ENCODE assay signal across 30 cellular contexts in the genomic region with DNA sequence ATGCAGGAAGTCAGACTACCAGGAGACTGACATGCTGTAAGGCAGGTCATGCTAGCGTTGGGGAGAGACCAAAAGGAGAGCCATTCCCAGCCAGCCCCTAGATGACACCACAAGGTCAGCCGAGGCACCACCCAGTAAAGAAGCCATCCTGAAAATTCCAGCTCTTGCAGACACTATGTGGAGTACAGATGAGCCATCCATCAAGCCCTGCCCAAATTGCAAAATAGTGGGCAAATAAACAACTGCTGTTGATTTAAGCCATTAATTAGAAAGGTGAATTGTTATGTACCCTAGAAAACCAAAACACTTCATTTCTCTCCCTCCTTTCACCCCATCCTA.
"Had no signal": no experiment of that assay in that cellular context is flagged by ENCODE, and none has a peak within 500 bp of the region (broad histone marks: within the 10 kb centered on the region; RNA-seq: fewer than 3 reads in every experiment).

No MANE protein-coding gene starts in this region.

- H3K27me3 ChIP-seq: body of pancreas, Peyer's patch had no signal

- DNase-seq: activated CD4-positive, alpha-beta memory T cell treated with anti-CD3 and anti-CD28 coated beads for 36 hours; activated CD4-positive, alpha-beta T cell treated with anti-CD3 and anti-CD28 coated beads, Interleukin-2, amount 10 ng/mL, durations not matched to agents 7 days and 5 days; activated CD4-positive, CD25-positive, alpha-beta regulatory T cell treated with anti-CD3 and anti-CD28 coated beads, Interleukin-2, amount 50 U/mL, for 72 hours; activated CD8-positive, alpha-beta memory T cell treated with anti-CD3 and anti-CD28 coated beads for 24 hours; activated T-cell treated with anti-CD3 and anti-CD28 coated beads for 4 hours; activated T-cell treated with anti-CD3 and anti-CD28 coated beads, Interleukin-2, amount 50 U/mL, for 72 hours; aorta; body of pancreas; Karpas-422; MM.1S; NCI-H1105; NCI-H1436; NCI-H1694 treated with DMSO at 0.1 percent for 48 hours; NCI-H2029 treated with DMSO at 0.1 percent for 48 hours; NCI-H345; NCI-H510A; NCI-H69; NK-92 treated with Interleukin-12 subunit alpha and Interleukin-12 subunit beta, amount 100 ng/mL, for 24 hours; OCI-M1; Peyer's patch; Right ventricle myocardium superior had no signal

- H3K4me3 Mint-ChIP-seq: activated CD4-positive, alpha-beta memory T cell treated with anti-CD3 and anti-CD28 coated beads for 36 hours; activated CD4-positive, alpha-beta T cell treated with anti-CD3 and anti-CD28 coated beads, Interleukin-2, amount 10 ng/mL, durations not matched to agents 7 days and 5 days; activated naive CD4-positive, alpha-beta T cell treated with anti-CD3 and anti-CD28 coated beads, Interleukin-2, amount 50 U/mL, for 24 hours; activated T-cell treated with anti-CD3 and anti-CD28 coated beads, Interleukin-2, amount 50 U/mL, for 72 hours; central memory CD8-positive, alpha-beta T cell; T-helper 1 cell treated with Interleukin-12 subunit alpha and Interleukin-12 subunit beta and Interleukin-4 antibody, amounts not matched to agents 30 μg/mL and 1 μg/mL, for 36 hours; WTC11 had no signal

- H3K9me3 ChIP-seq: body of pancreas, Peyer's patch, SJSA1 had no signal

- H3K4me1 Mint-ChIP-seq: activated CD4-positive, alpha-beta T cell treated with anti-CD3 and anti-CD28 coated beads, Interleukin-2, amount 10 ng/mL, durations not matched to agents 7 days and 5 days; activated naive CD4-positive, alpha-beta T cell treated with anti-CD3 and anti-CD28 coated beads, Interleukin-2, amount 50 U/mL, for 24 hours; central memory CD8-positive, alpha-beta T cell had no signal

- H3K27ac ChIP-seq: body of pancreas, Peyer's patch, RWPE1, SJSA1 had no signal

- H3K36me3 Mint-ChIP-seq: activated CD4-positive, alpha-beta memory T cell treated with anti-CD3 and anti-CD28 coated beads for 36 hours; activated naive CD4-positive, alpha-beta T cell treated with anti-CD3 and anti-CD28 coated beads, Interleukin-2, amount 50 U/mL, for 24 hours had no signal

- H3K27me3 Mint-ChIP-seq: activated CD4-positive, alpha-beta T cell treated with anti-CD3 and anti-CD28 coated beads, Interleukin-2, amount 10 ng/mL, durations not matched to agents 7 days and 5 days; activated naive CD4-positive, alpha-beta T cell treated with anti-CD3 and anti-CD28 coated beads, Interleukin-2, amount 50 U/mL, for 24 hours had no signal

- H3K27ac Mint-ChIP-seq: activated CD4-positive, alpha-beta memory T cell treated with anti-CD3 and anti-CD28 coated beads for 36 hours; activated CD4-positive, alpha-beta T cell treated with anti-CD3 and anti-CD28 coated beads, Interleukin-2, amount 10 ng/mL, durations not matched to agents 7 days and 5 days; activated naive CD4-positive, alpha-beta T cell treated with anti-CD3 and anti-CD28 coated beads, Interleukin-2, amount 50 U/mL, for 24 hours; activated T-cell treated with anti-CD3 and anti-CD28 coated beads, Interleukin-2, amount 50 U/mL, for 72 hours; activated T-helper 2 cell treated with anti-CD3 and anti-CD28 coated beads, Interferon-gamma antibody, Interleukin-2, Interleukin-4, amounts not matched to agents 10 μg/mL and 5 μg/mL and 100 μg/mL, durations not matched to agents 14 hours and 24 hours and 36 hours; T-helper 1 cell treated with Interleukin-12 subunit alpha and Interleukin-12 subunit beta and Interleukin-4 antibody, amounts not matched to agents 30 μg/mL and 1 μg/mL, for 36 hours; WTC11 had no signal

- H3K36me3 ChIP-seq: Peyer's patch, SJSA1 had no signal

- H3K4me1 ChIP-seq: Peyer's patch, SJSA1 had no signal

- ATAC-seq: activated T-cell treated with anti-CD3 and anti-CD28 coated beads, Interleukin-2, amount 50 U/mL, for 72 hours; body of pancreas; K562; SK-N-SH treated with all-trans-retinoic acid at 6 μM for 48 hours; WTC11 had no signal

- H3K9me3 Mint-ChIP-seq: activated CD4-positive, alpha-beta memory T cell treated with anti-CD3 and anti-CD28 coated beads for 36 hours; activated CD4-positive, alpha-beta T cell treated with anti-CD3 and anti-CD28 coated beads, Interleukin-2, amount 10 ng/mL, durations not matched to agents 7 days and 5 days; activated T-cell treated with anti-CD3 and anti-CD28 coated beads, Interleukin-2, amount 50 U/mL, for 72 hours; activated T-helper 2 cell treated with anti-CD3 and anti-CD28 coated beads, Interferon-gamma antibody, Interleukin-2, Interleukin-4, amounts not matched to agents 10 μg/mL and 5 μg/mL and 100 μg/mL, durations not matched to agents 14 hours and 24 hours and 36 hours; central memory CD8-positive, alpha-beta T cell; T-helper 1 cell treated with Interleukin-12 subunit alpha and Interleukin-12 subunit beta and Interleukin-4 antibody, amounts not matched to agents 30 μg/mL and 1 μg/mL, for 36 hours had no signal

- FAIRE-seq: K562 had no signal

- H3K4me3 ChIP-seq: body of pancreas, K562, Peyer's patch, SJSA1 had no signal
